Comparison of ENCODE assay signal across 24 cellular contexts in genomic region chr6:160076009-160076408, GRCh38. TPM values are rescaled to one million over a fixed set of nuclear protein-coding genes. Genes with fewer than 3 reads are reported as not detected.
DNase-seq lines count a peak whose midpoint lies in the region; ATAC-seq, FAIRE-seq and TF ChIP-seq lines count a peak whose summit lies in the region.
"Had no signal": no experiment of that assay in that cellular context is flagged by ENCODE, and none has a peak within 500 bp of the region (broad histone marks: within the 10 kb centered on the region; RNA-seq: fewer than 3 reads in every experiment).

No MANE protein-coding gene starts in this region.

- no peaks in the 10 kb centered on the region; the same call in 1 of the 2 replicates for H4K20me1 ChIP-seq in HepG2 (ENCODE audit: insufficient read depth, low read length)

- no peaks in the 10 kb centered on the region for H3K9me3 ChIP-seq in HepG2 (ENCODE audit: low read length)
- no peaks in the 10 kb centered on the region for H3K9me3 ChIP-seq in right lobe of liver
- no peaks in the 10 kb centered on the region for H3K9me3 ChIP-seq in mesenchymal stem cell (ENCODE audit: control insufficient read depth, low read length)
- H3K9me3 ChIP-seq: Caco-2, Peyer's patch had no signal

- in situ Hi-C loops in HepG2 (cut with HindIII; ENCODE audit: extremely low pct_ligation_motif_present, low pct_unique_long_range_greater_than_20kb), result no loop called here

- H3K27ac ChIP-seq in HepG2 (ENCODE audit: extremely low read length, insufficient read depth, low read length) (no peak overlapping the region), right lobe of liver (no peak overlapping the region), mesenchymal stem cell (ENCODE audit: low read length, poor library complexity, severe bottlenecking) (no peak overlapping the region)
- H3K27ac ChIP-seq: BLaER1, Peyer's patch had no signal

- H3K4me1 ChIP-seq in HepG2 (ENCODE audit: insufficient read depth, low read length) (peaks cover 11% of the 10 kb centered on the region), right lobe of liver (peaks cover 0 to 28% (median 13%) of the 10 kb centered on the region in 4 donors), mesenchymal stem cell (ENCODE audit: control insufficient read depth, insufficient read depth, low read depth, low read length) (no peaks in the 10 kb centered on the region)
- H3K4me1 ChIP-seq: BLaER1, Caco-2, Peyer's patch had no signal

- no peak overlapping the region for H2BK15ac ChIP-seq in mesenchymal stem cell (ENCODE audit: low read depth, poor library complexity, severe bottlenecking)

- no peak overlapping the region for H2BK12ac ChIP-seq in mesenchymal stem cell (ENCODE audit: low read length in 2 of 2)

- H3K36me3 ChIP-seq in HepG2 (replicated peaks in 1 of 2; ENCODE audit: control insufficient read depth in 1 of 2, insufficient read depth in 2 of 2, low read length in 2 of 2), result peaks cover 57 to 95% of the 10 kb centered on the region in 2 experiments
- peaks cover 3 to 82% (median 31%) of the 10 kb centered on the region in 4 donors for H3K36me3 ChIP-seq in right lobe of liver
- peaks cover 75 to 95% of the 10 kb centered on the region in 2 experiments for H3K36me3 ChIP-seq in mesenchymal stem cell (ENCODE audit: control insufficient read depth in 1 of 2, insufficient read depth in 2 of 2, low read depth in 1 of 2, low read length in 2 of 2)

- H3K79me1 ChIP-seq in mesenchymal stem cell (replicated peaks; ENCODE audit: low read length, poor library complexity, severe bottlenecking), result peaks cover 41% of the 10 kb centered on the region

- TF ChIP-seq POLR2A in HepG2 (IDR thresholded peaks at IDR 0.05; ENCODE audit: insufficient read depth in 1 of 2, low read depth in 2 of 2, low read length in 2 of 2), result no peak
- no peak for TF ChIP-seq POLR2A in right lobe of liver (IDR thresholded peaks at IDR 0.05)

- no peak overlapping the region for H2AK5ac ChIP-seq in mesenchymal stem cell (ENCODE audit: low read length, severe bottlenecking)

- H2BK5ac ChIP-seq in mesenchymal stem cell (ENCODE audit: low read depth, low read length, poor library complexity, severe bottlenecking), result no peak overlapping the region

- DNase-seq in HepG2 (ENCODE audit: low spot score), result no peak
- DNase-seq in right lobe of liver, result no peak
- peak; percentile 33 for DNase-seq in GM20000 (ENCODE audit: low spot score)
- no peak for DNase-seq in stimulated activated CD8-positive, alpha-beta memory T cell treated with anti-CD3 and anti-CD28 coated beads, Interleukin-4, amount 100 ng/mL, for 48 hours
- no peak for DNase-seq in mesenchymal stem cell
- DNase-seq in foreskin fibroblast, result no peak
- DNase-seq: Caco-2; CD4-positive, alpha-beta memory T cell; DMS 273 treated with DMSO at 0.1 percent for 48 hours; DMS79 treated with DMSO at 0.1 percent for 48 hours; Karpas-422; NCI-H1694; NCI-H2081; NCI-H2171; NCI-H524 treated with DMSO at 0.1 percent for 48 hours; Peyer's patch had no signal

- 98% methylated on average over 5 of the region's 5 CpGs for WGBS in HepG2 (ENCODE audit: low lambda C conversion rate)
- 91% methylated on average over 4 of the region's 5 CpGs for WGBS in right lobe of liver (ENCODE audit: insufficient coverage, low coverage, low lambda C conversion rate, missing lambda C conversion rate)
- WGBS in mesenchymal stem cell, result 100% methylated on average over 4 of the region's 5 CpGs

- FAIRE-seq in HepG2 (lab: Jason Lieb, UNC), result no peak
- FAIRE-seq: GM18507, GM19239 had no signal

- H3K4me2 ChIP-seq in HepG2 (ENCODE audit: low read depth, low read length), result no peak overlapping the region
- no peak overlapping the region for H3K4me2 ChIP-seq in mesenchymal stem cell (ENCODE audit: low read length, poor library complexity, severe bottlenecking)
- H3K4me2 ChIP-seq: BLaER1 had no signal

- no peak overlapping the region for H2AFZ ChIP-seq in HepG2 (ENCODE audit: low read length)
- no peak overlapping the region for H2AFZ ChIP-seq in mesenchymal stem cell (ENCODE audit: low read depth, low read length)

- no peak overlapping the region for H4K8ac ChIP-seq in mesenchymal stem cell (ENCODE audit: low read length)

- no peak for TF ChIP-seq CTCF in HepG2 (CRISPR knock-in tag; IDR thresholded peaks at IDR 0.05)
- TF ChIP-seq CTCF in right lobe of liver (IDR thresholded peaks at IDR 0.05), result no peak
- TF ChIP-seq CTCF in GM20000 (IDR thresholded peaks at IDR 0.05; ENCODE audit: extremely low read depth, missing control alignments), result no peak
- TF ChIP-seq CTCF in foreskin fibroblast (IDR thresholded peaks at IDR 0.05; ENCODE audit: low read depth, low read length), result no peak

- H3K4ac ChIP-seq in mesenchymal stem cell (ENCODE audit: low read depth in 1 of 2, low read length in 2 of 2), result no peak overlapping the region

- POLR2A ChIA-PET in HepG2 (lab: Yijun Ruan, JAX), result no interaction called here

- no peak for ATAC-seq in HepG2
- no peak for ATAC-seq in right lobe of liver
- peak; percentile 55 for ATAC-seq in HG03064 (IDR thresholded peaks at IDR 0.05; ENCODE audit: low read depth, unreplicated experiment)
- ATAC-seq: SK-N-SH treated with all-trans-retinoic acid at 6 μM for 48 hours had no signal

- TF ChIP-seq EP300 in HepG2 (IDR thresholded peaks at IDR 0.05; ENCODE audit: low read depth in 2 of 2, low read length in 2 of 2) (no peak), HepG2 (CRISPR knock-in tag; IDR thresholded peaks at IDR 0.05; ENCODE audit: borderline replicate concordance) (no peak)

- CTCF ChIA-PET in HepG2 (lab: Yijun Ruan, JAX; ENCODE audit: low intra/inter-chr PET ratio, low total read pairs), result no interaction called here

- H4K91ac ChIP-seq in mesenchymal stem cell (ENCODE audit: low read length), result no peak overlapping the region

- no peak overlapping the region for H3K9ac ChIP-seq in HepG2 (ENCODE audit: insufficient read depth, low read depth, low read length)
- H3K9ac ChIP-seq in mesenchymal stem cell (ENCODE audit: low read length), result no peak overlapping the region
- H3K9ac ChIP-seq: BLaER1 had no signal

- intact Hi-C loops in HepG2 (cut with micrococcal nuclease; ENCODE audit: unreplicated experiment) (no loop called here), right lobe of liver (cut with DNase I) (no loop called here)

- H3K4me3 ChIP-seq in HepG2 (replicated peaks in 1 of 3; ENCODE audit: insufficient read depth in 1 of 3, low read depth in 2 of 3, low read length in 3 of 3) (no peak overlapping the region), right lobe of liver (no peak overlapping the region), mesenchymal stem cell (ENCODE audit: insufficient read depth in 1 of 2, low read depth in 1 of 2, low read length in 2 of 2) (no peak overlapping the region), foreskin fibroblast (ENCODE audit: low read depth in 1 of 2, low read length in 2 of 2) (no peak overlapping the region)
- H3K4me3 ChIP-seq: BLaER1, Peyer's patch had no signal

- H2BK120ac ChIP-seq in mesenchymal stem cell (ENCODE audit: low read depth, low read length), result no peak overlapping the region

- H3K18ac ChIP-seq in mesenchymal stem cell (ENCODE audit: low read depth in 1 of 2, low read length in 2 of 2), result no peak overlapping the region

- no peak overlapping the region for H3K23ac ChIP-seq in mesenchymal stem cell (ENCODE audit: low read length in 2 of 2)

- TF ChIP-seq RAD21 in HepG2 (CRISPR knock-in tag; IDR thresholded peaks at IDR 0.05), result no peak

- no peak overlapping the region for H3K14ac ChIP-seq in mesenchymal stem cell (ENCODE audit: low read length in 2 of 2)

- H3K27me3 ChIP-seq in HepG2 (ENCODE audit: control insufficient read depth in 1 of 2, insufficient read depth in 2 of 2, low read length in 2 of 2) (no peaks in the 10 kb centered on the region), right lobe of liver (no peaks in the 10 kb centered on the region), mesenchymal stem cell (ENCODE audit: control insufficient read depth in 1 of 2, insufficient read depth in 1 of 2, low read length in 2 of 2) (no peaks in the 10 kb centered on the region)
- H3K27me3 ChIP-seq: BLaER1, Peyer's patch had no signal

- no peaks in the 10 kb centered on the region for H3K79me2 ChIP-seq in HepG2 (ENCODE audit: insufficient read depth, low read length)

- BruUV-seq in HepG2 (replicated peaks; lab: Mats Ljungman, UMichigan), result TSS peak; percentile 19

TF ChIP-seq in HepG2, 621 proteins besides CTCF, POLR2A, EP300 and RAD21 (continues in another document):
- no peak for TF ChIP-seq ZNF549 (CRISPR knock-in tag; IDR thresholded peaks at IDR 0.05)
- TF ChIP-seq ZKSCAN8 (CRISPR knock-in tag; IDR thresholded peaks at IDR 0.05; ENCODE audit: borderline replicate concordance), result no peak

RNA-seq across cellular contexts. Expression of gene SLC22A1, which starts 45.6 kb away (rescaled TPM):
- total RNA-seq in HepG2 (2016; rRNA removed; fragmentation: Illumina TruSeq; extraction: Trizol) (0.32 and 0.80 TPM in 2 replicates), right lobe of liver (1,000 to 10,000 TPM in 3 of 6 experiments, 100 to 1,000 TPM in 3; 190 to 1,656 (median 769) TPM)
- total RNA-seq in HepG2 (2016; cell fraction: cytosol; rRNA removed; fragmentation: Illumina TruSeq; extraction: Trizol; ENCODE audit: low read depth), result 0.71 and 0.81 TPM in 2 replicates
- total RNA-seq in HepG2 (2016; cell fraction: insoluble cytoplasmic fraction; rRNA removed; fragmentation: Illumina TruSeq; extraction: Trizol), result 1.5 and 1.6 TPM in 2 replicates
- 1.0 and 1.9 TPM in 2 replicates for total RNA-seq in HepG2 (2016; cell fraction: membrane; rRNA removed; fragmentation: Illumina TruSeq; extraction: Trizol)
- total RNA-seq in HepG2 (2016; cell fraction: nucleus; rRNA removed; fragmentation: Illumina TruSeq; extraction: Trizol), result 3.6 and 3.7 TPM in 2 replicates
- polyA plus RNA-seq in HepG2 (2011; rRNA removed), result 0.82 and 0.87 TPM in 2 replicates
- polyA plus RNA-seq in HepG2 (2011; cell fraction: cytosol; rRNA removed), result 0.32 and 0.38 TPM in 2 replicates
- polyA plus RNA-seq in HepG2 (2011; cell fraction: nucleus; rRNA removed), result 3.3 and 4.4 TPM in 2 replicates
- polyA plus RNA-seq in HepG2 (2012), result 0.80 and 2.9 TPM in 2 replicates
- 0.35 and 1.7 TPM in 2 replicates for polyA plus RNA-seq in HepG2 (2016; cell fraction: cytosol; fragmentation: Illumina TruSeq; extraction: Trizol; ENCODE audit: low read depth)
- 0.33 and 1.2 TPM in 2 replicates for polyA plus RNA-seq in HepG2 (2016; cell fraction: insoluble cytoplasmic fraction; fragmentation: Illumina TruSeq; extraction: Trizol; ENCODE audit: low read depth)
- 0.64 and 1.2 TPM in 2 replicates for polyA plus RNA-seq in HepG2 (2016; cell fraction: membrane; fragmentation: Illumina TruSeq; extraction: Trizol; ENCODE audit: low read depth)
- 4.3 and 5.2 TPM in 2 replicates for polyA plus RNA-seq in HepG2 (2016; cell fraction: nucleus; fragmentation: Illumina TruSeq; extraction: Trizol; ENCODE audit: insufficient read depth, low read depth)
- 1.3 and 7.3 TPM in 2 replicates for polyA minus RNA-seq in HepG2 (2011; rRNA and poly(A)+ RNA removed; ENCODE audit: low replicate concordance)
- 0.40 TPM in 1 of 2 replicates, not detected in the other for polyA minus RNA-seq in HepG2 (2011; cell fraction: cytosol; rRNA and poly(A)+ RNA removed)
- polyA minus RNA-seq in HepG2 (2011; cell fraction: nucleus; rRNA and poly(A)+ RNA removed), result 7.7 and 8.6 TPM in 2 replicates
- polyA plus RNA-seq in mesenchymal stem cell (2013, experiment 1 of 2), result 2.2 TPM
- 2.0 TPM for polyA plus RNA-seq in mesenchymal stem cell (2013, experiment 2 of 2)
- total RNA-seq: H4, M059J, OCI-LY7 had no signal

Comparison
In these comparisons a context has a peak if more than half of its experiments do, and no peak if none do; other contexts are left out.
1. RNA of gene SLC22A1, which starts 45.6 kb away (total RNA-seq): 190 to 1,656 TPM in right lobe of liver; 0.32 to 3.7 TPM in HepG2; every median in the first group is over 10 times any median in the second.